In the genomic region with DNA sequence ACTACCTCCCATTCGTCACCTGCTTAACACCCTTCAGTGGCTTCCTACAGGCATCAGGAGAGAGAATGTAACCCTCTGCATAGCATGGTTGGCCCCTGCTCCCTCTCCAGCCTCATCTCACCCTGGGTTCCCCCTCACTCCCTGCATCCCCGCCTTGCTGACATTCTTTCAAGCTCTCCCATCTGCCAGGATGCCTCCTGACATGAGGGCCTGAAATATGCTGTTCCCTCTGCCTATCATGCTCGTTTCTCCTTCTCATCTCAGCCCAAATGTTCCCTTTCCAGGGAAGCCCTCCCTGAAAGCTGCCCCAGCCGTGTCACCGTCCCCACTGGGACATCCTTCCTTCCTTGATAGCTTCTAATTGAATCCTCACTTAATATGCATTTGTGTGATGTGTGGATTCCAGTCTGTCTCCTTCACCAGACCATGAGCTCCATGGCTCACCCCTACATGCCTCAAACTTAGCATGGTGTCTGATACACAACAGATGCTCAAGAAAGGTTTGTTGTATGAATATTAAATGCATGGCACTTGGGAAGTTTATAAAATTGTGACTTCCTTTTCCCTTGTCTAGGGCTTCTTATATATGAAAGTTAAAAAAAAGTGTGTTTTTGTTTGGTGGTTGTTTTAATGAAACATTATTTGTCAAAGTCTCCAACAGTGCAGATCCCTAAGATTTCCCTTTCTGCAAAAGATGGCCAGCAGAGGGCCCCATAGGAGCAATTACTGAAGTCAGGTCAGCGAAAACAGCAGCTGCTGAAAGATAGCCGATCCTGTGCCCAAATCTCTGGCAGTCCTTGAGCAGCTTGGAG, we compare ENCODE assay signal across 8 cellular contexts. TPM values are rescaled to one million over a fixed set of nuclear protein-coding genes. Genes with fewer than 3 reads are reported as not detected.
A peak's percentile ranks its signal among the peaks of the same experiment; 100 is the strongest.
DNase-seq lines count a peak whose midpoint lies in the region; ATAC-seq and TF ChIP-seq lines count a peak whose summit lies in the region.

No MANE protein-coding gene starts in this region.

- no peaks in the 10 kb centered on the region for H3K9me3 ChIP-seq in DND-41 (ENCODE audit: insufficient read depth, low read length, severe bottlenecking)
- H3K9me3 ChIP-seq in NT2/D1 (ENCODE audit: insufficient read depth, low read length) = no peaks in the 10 kb centered on the region
- H3K9me3 ChIP-seq in naive thymus-derived CD4-positive, alpha-beta T cell (ENCODE audit: control insufficient read depth in 2 of 3, low read length in 3 of 3) = no peaks in the 10 kb centered on the region

- no peaks in the 10 kb centered on the region for H3K27me3 Mint-ChIP-seq in naive thymus-derived CD4-positive, alpha-beta T cell

- no peak overlapping the region for H2AFZ ChIP-seq in DND-41 (ENCODE audit: low read depth, low read length)

- POLR2A ChIA-PET in naive thymus-derived CD4-positive, alpha-beta T cell (lab: Charles Lee) = interaction anchor here (1.4 to 2.5 kb wide), 6 partner anchors 40 to 114 kb away, joined by 3 to 13 read pairs (median 10); no protein-coding TSS in a partner anchor

- no peaks in the 10 kb centered on the region for H3K9me3 Mint-ChIP-seq in naive thymus-derived CD4-positive, alpha-beta T cell

- H3K4me3 Mint-ChIP-seq in naive thymus-derived CD4-positive, alpha-beta T cell = peak overlapping the region in 1 of 10 donors; percentile 15

- H3K4me3 ChIP-seq in DND-41 (ENCODE audit: low read depth in 1 of 2, low read length in 2 of 2) (no peak overlapping the region), NT2/D1 (ENCODE audit: insufficient read length, low read depth) (no peak overlapping the region), epithelial cell of esophagus (ENCODE audit: low read length) (no peak overlapping the region)
- H3K4me3 ChIP-seq in naive thymus-derived CD4-positive, alpha-beta T cell (ENCODE audit: low read length) = no peak overlapping the region

- H3K4me1 Mint-ChIP-seq in naive thymus-derived CD4-positive, alpha-beta T cell = peaks cover 0 to 11% (median 5%) of the 10 kb centered on the region in 7 donors

- intact Hi-C loops in naive thymus-derived CD4-positive, alpha-beta T cell (cut with micrococcal nuclease) = loop anchor here (1.0 to 2.0 kb wide), 8 partner anchors 43 to 196 kb away; partner anchors contain the start of gene LCP2 (in 1 of the 2)

- no peaks in the 10 kb centered on the region for H3K4me1 ChIP-seq in DND-41 (ENCODE audit: insufficient read depth, low read length)
- no peaks in the 10 kb centered on the region for H3K4me1 ChIP-seq in NT2/D1 (ENCODE audit: insufficient read depth, insufficient read length)
- H3K4me1 ChIP-seq in naive thymus-derived CD4-positive, alpha-beta T cell (ENCODE audit: control insufficient read depth in 2 of 2, insufficient read depth in 2 of 2, low read length in 2 of 2) = no peaks in the 10 kb centered on the region

- H3K4me2 ChIP-seq in DND-41 (ENCODE audit: insufficient read depth, low read length) = no peak overlapping the region

- DNase-seq in DND-41 = peak; percentile 74
- peak; percentile 64 for DNase-seq in NT2/D1 (ENCODE audit: low read depth, low spot score)
- peak; percentile 44 for DNase-seq in activated CD8-positive, alpha-beta memory T cell treated with anti-CD3 and anti-CD28 coated beads, Interleukin-2, amount 50 U/mL, for 24 hours (ENCODE audit: extremely low read depth)
- DNase-seq in epithelial cell of esophagus (ENCODE audit: low read depth) = peak; percentile 74
- DNase-seq in naive thymus-derived CD4-positive, alpha-beta T cell = peak; percentile 45 to 78 (median 69)
- DNase-seq in stimulated activated CD8-positive, alpha-beta memory T cell treated with anti-CD3 and anti-CD28 coated beads, Interleukin-7, amount 100 ng/mL, for 4 hours (ENCODE audit: low read depth in 2 of 2) = peak; percentile 48 to 63

- no peaks in the 10 kb centered on the region for H3K36me3 Mint-ChIP-seq in naive thymus-derived CD4-positive, alpha-beta T cell

- no peak overlapping the region for H3K9ac ChIP-seq in DND-41 (ENCODE audit: low read depth, low read length)
- H3K9ac ChIP-seq in NT2/D1 (ENCODE audit: insufficient read length, low read depth) = no peak overlapping the region

- peak overlapping the region in 3 of 9 donors; percentile 31 to 75 (median 61) for H3K27ac Mint-ChIP-seq in naive thymus-derived CD4-positive, alpha-beta T cell

- no peaks in the 10 kb centered on the region for H3K36me3 ChIP-seq in DND-41 (ENCODE audit: insufficient read depth, low read length)
- H3K36me3 ChIP-seq in NT2/D1 (ENCODE audit: insufficient read depth, insufficient read length, low read length) = no peaks in the 10 kb centered on the region
- no peaks in the 10 kb centered on the region for H3K36me3 ChIP-seq in naive thymus-derived CD4-positive, alpha-beta T cell (ENCODE audit: control insufficient read depth in 2 of 3, insufficient read depth in 3 of 3, low read length in 3 of 3)

- H4K20me1 ChIP-seq in DND-41 (ENCODE audit: insufficient read depth, low read length) = no peaks in the 10 kb centered on the region

- ATAC-seq in DND-41 (ENCODE audit: insufficient read depth, low read depth) = peak; percentile 91
- ATAC-seq in HG03280 (IDR thresholded peaks at IDR 0.05; ENCODE audit: unreplicated experiment) = peak; percentile 50
- peak; percentile 75 for ATAC-seq in naive thymus-derived CD4-positive, alpha-beta T cell
- no peak for ATAC-seq in GM21619 (IDR thresholded peaks at IDR 0.05; ENCODE audit: unreplicated experiment)

- TF ChIP-seq CTCF in DND-41 (IDR thresholded peaks at IDR 0.05; ENCODE audit: borderline replicate concordance, extremely low read depth, low read length, poor library complexity, severe bottlenecking) = peak; percentile 84
- TF ChIP-seq CTCF in epithelial cell of esophagus (IDR thresholded peaks at IDR 0.05; ENCODE audit: insufficient read depth, low read depth, low read length, missing control alignments) = peak; percentile 83

- CTCF ChIA-PET in naive thymus-derived CD4-positive, alpha-beta T cell (lab: Charles Lee) = interaction anchor here (0.6 to 11.4 kb wide), 27 partner anchors 8 to 235 kb away, joined by 3 to 177 read pairs (median 4); partner anchors contain the start of gene LCP2

- H3K79me2 ChIP-seq in DND-41 (ENCODE audit: insufficient read depth, low read length) = no peaks in the 10 kb centered on the region

- no peak overlapping the region for H3K27ac ChIP-seq in DND-41 (ENCODE audit: low read length)
- H3K27ac ChIP-seq in naive thymus-derived CD4-positive, alpha-beta T cell (ENCODE audit: low read depth, low read length) = no peak overlapping the region

- H3K27me3 ChIP-seq in DND-41 (ENCODE audit: insufficient read depth, low read length, poor library complexity) (no peaks in the 10 kb centered on the region), NT2/D1 (ENCODE audit: insufficient read depth, insufficient read length) (no peaks in the 10 kb centered on the region)
- no peaks in the 10 kb centered on the region for H3K27me3 ChIP-seq in naive thymus-derived CD4-positive, alpha-beta T cell (ENCODE audit: control insufficient read depth in 2 of 2, insufficient read depth in 2 of 2, low read length in 2 of 2)

RNA-seq across cellular contexts. Expression of gene C5orf58, which starts 7.3 kb away (rescaled TPM):
- total RNA-seq in naive thymus-derived CD4-positive, alpha-beta T cell = not detected
- 1 to 10 TPM; 1.6 to 2.0 TPM for polyA plus RNA-seq in naive thymus-derived CD4-positive, alpha-beta T cell
